24 cellular contexts compared by ENCODE assay signal in genomic region chr2:227642691-227643090, GRCh38. TPM values are rescaled to one million over a fixed set of nuclear protein-coding genes. Genes with fewer than 3 reads are reported as not detected.
"Had no signal": no experiment of that assay in that cellular context is flagged by ENCODE, and none has a peak within 500 bp of the region (broad histone marks: within the 10 kb centered on the region; RNA-seq: fewer than 3 reads in every experiment).

No MANE protein-coding gene starts in this region.

- DNase-seq: activated CD4-positive, alpha-beta T cell treated with anti-CD3 and anti-CD28 coated beads, Interleukin-2, amount 10 ng/mL, durations not matched to agents 7 days and 5 days; activated CD8-positive, alpha-beta memory T cell treated with anti-CD3 and anti-CD28 coated beads, Interleukin-2, amount 50 U/mL, for 4 hours; activated naive CD4-positive, alpha-beta T cell treated with anti-CD3 and anti-CD28 coated beads for 36 hours; activated T-cell treated with anti-CD3 and anti-CD28 coated beads, Interleukin-2, amount 50 U/mL, for 4 hours; aorta; dermis blood vessel endothelial cell; effector memory CD4-positive, alpha-beta T cell; heart left ventricle; kidney glomerular epithelial cell; left ventricle myocardium inferior; natural killer cell; stimulated activated CD4-positive, alpha-beta T cell treated with anti-CD3 and anti-CD28 coated beads, Interleukin-12 subunit alpha, Interleukin-12 subunit beta, amount 100 ng/mL, for 4 hours; stimulated activated CD4-positive, alpha-beta T cell treated with anti-CD3 and anti-CD28 coated beads, Interleukin-2, amount 100 ng/mL, for 24 hours; stimulated activated naive CD4-positive, alpha-beta T cell treated with Interleukin-2 at 50 U/mL for 16 hours; thyroid gland had no signal

- H3K36me3 ChIP-seq: gastroesophageal sphincter, heart left ventricle, left ventricle myocardium inferior, neutrophil, thyroid gland had no signal

- H3K4me1 ChIP-seq: gastroesophageal sphincter, heart left ventricle, left ventricle myocardium inferior, thyroid gland had no signal

- H3K27me3 ChIP-seq: gastroesophageal sphincter, heart left ventricle, neutrophil, thyroid gland had no signal

- H3K4me3 ChIP-seq: gastroesophageal sphincter, heart left ventricle, left ventricle myocardium inferior, thyroid gland had no signal

- H3K27ac ChIP-seq: epithelial cell of prostate, gastroesophageal sphincter, heart left ventricle, left ventricle myocardium inferior, neutrophil, thyroid gland had no signal

- H3K9me3 ChIP-seq: gastroesophageal sphincter, heart left ventricle, left ventricle myocardium inferior, neutrophil, thyroid gland had no signal

- ATAC-seq: activated CD4-positive, CD25-positive, alpha-beta regulatory T cell treated with anti-CD3 and anti-CD28 coated beads, Interleukin-2, amount 50 U/mL, for 24 hours; activated T-cell treated with anti-CD3 and anti-CD28 coated beads, Interleukin-2, amount 50 U/mL, for 4 hours; gastroesophageal sphincter; heart left ventricle; natural killer cell had no signal

RNA-seq across cellular contexts. Expression of gene SCYGR5, which starts 23.9 kb away (rescaled TPM):
- total RNA-seq: activated CD4-positive, alpha-beta T cell treated with anti-CD3 and anti-CD28 coated beads, Interleukin-2, amount 10 ng/mL, durations not matched to agents 7 days and 5 days; activated naive CD4-positive, alpha-beta T cell treated with anti-CD3 and anti-CD28 coated beads for 36 hours; activated T-cell treated with anti-CD3 and anti-CD28 coated beads, Interleukin-2, amount 50 U/mL, for 4 hours; aorta; chondrocyte; dermis blood vessel endothelial cell; gastroesophageal sphincter; heart left ventricle; left ventricle myocardium inferior; natural killer cell; renal cortical epithelial cell; subcutaneous adipose tissue; T-helper 1 cell treated with Interleukin-12 subunit alpha and Interleukin-12 subunit beta and Interleukin-4 antibody, amounts not matched to agents 30 ng/mL and 1 ng/mL, for 36 hours; thyroid gland; urinary bladder had no signal
- polyA plus RNA-seq: aorta, heart left ventricle, urinary bladder had no signal

RNA-seq across cellular contexts. Expression of gene SCYGR4, which starts 25.4 kb away (rescaled TPM):
- total RNA-seq: activated CD4-positive, alpha-beta T cell treated with anti-CD3 and anti-CD28 coated beads, Interleukin-2, amount 10 ng/mL, durations not matched to agents 7 days and 5 days; activated naive CD4-positive, alpha-beta T cell treated with anti-CD3 and anti-CD28 coated beads for 36 hours; activated T-cell treated with anti-CD3 and anti-CD28 coated beads, Interleukin-2, amount 50 U/mL, for 4 hours; aorta; chondrocyte; dermis blood vessel endothelial cell; heart left ventricle; left ventricle myocardium inferior; natural killer cell; renal cortical epithelial cell; subcutaneous adipose tissue; T-helper 1 cell treated with Interleukin-12 subunit alpha and Interleukin-12 subunit beta and Interleukin-4 antibody, amounts not matched to agents 30 ng/mL and 1 ng/mL, for 36 hours; thyroid gland; urinary bladder had no signal
- polyA plus RNA-seq: aorta, heart left ventricle, urinary bladder had no signal

RNA-seq across cellular contexts. Expression of gene SCYGR3, which starts 28.1 kb away (rescaled TPM):
- total RNA-seq: activated CD4-positive, alpha-beta T cell treated with anti-CD3 and anti-CD28 coated beads, Interleukin-2, amount 10 ng/mL, durations not matched to agents 7 days and 5 days; activated naive CD4-positive, alpha-beta T cell treated with anti-CD3 and anti-CD28 coated beads for 36 hours; activated T-cell treated with anti-CD3 and anti-CD28 coated beads, Interleukin-2, amount 50 U/mL, for 4 hours; aorta; chondrocyte; dermis blood vessel endothelial cell; gastroesophageal sphincter; heart left ventricle; left ventricle myocardium inferior; natural killer cell; renal cortical epithelial cell; subcutaneous adipose tissue; T-helper 1 cell treated with Interleukin-12 subunit alpha and Interleukin-12 subunit beta and Interleukin-4 antibody, amounts not matched to agents 30 ng/mL and 1 ng/mL, for 36 hours; thyroid gland; urinary bladder had no signal
- polyA plus RNA-seq: aorta, heart left ventricle, urinary bladder had no signal

RNA-seq across cellular contexts. Expression of gene SCYGR2, which starts 44.0 kb away (rescaled TPM):
- total RNA-seq: activated CD4-positive, alpha-beta T cell treated with anti-CD3 and anti-CD28 coated beads, Interleukin-2, amount 10 ng/mL, durations not matched to agents 7 days and 5 days; activated naive CD4-positive, alpha-beta T cell treated with anti-CD3 and anti-CD28 coated beads for 36 hours; activated T-cell treated with anti-CD3 and anti-CD28 coated beads, Interleukin-2, amount 50 U/mL, for 4 hours; aorta; chondrocyte; dermis blood vessel endothelial cell; gastroesophageal sphincter; heart left ventricle; left ventricle myocardium inferior; natural killer cell; renal cortical epithelial cell; subcutaneous adipose tissue; T-helper 1 cell treated with Interleukin-12 subunit alpha and Interleukin-12 subunit beta and Interleukin-4 antibody, amounts not matched to agents 30 ng/mL and 1 ng/mL, for 36 hours; thyroid gland; urinary bladder had no signal
- polyA plus RNA-seq: aorta, heart left ventricle, urinary bladder had no signal
